ENCODE assay signal across 9 cellular contexts in genomic region chr19:47445937-47446402, GRCh38. TPM values are rescaled to one million over a fixed set of nuclear protein-coding genes. Genes with fewer than 3 reads are reported as not detected.
DNase-seq lines count a peak whose midpoint lies in the region; ATAC-seq and TF ChIP-seq lines count a peak whose summit lies in the region.
"Had no signal": no experiment of that assay in that cellular context is flagged by ENCODE, and none has a peak within 500 bp of the region (broad histone marks: within the 10 kb centered on the region; RNA-seq: fewer than 3 reads in every experiment).

No MANE protein-coding gene starts in this region.

- H3K27me3 ChIP-seq in Karpas-422 (ENCODE audit: low read length) = no peaks in the 10 kb centered on the region

- peak; percentile 83 for ATAC-seq in naive thymus-derived CD8-positive, alpha-beta T cell
- ATAC-seq in HG02588 (IDR thresholded peaks at IDR 0.05; ENCODE audit: unreplicated experiment) = no peak

- intact Hi-C loops in CD14-positive monocyte (cut with micrococcal nuclease) = no loop called here

- H3K9me3 Mint-ChIP-seq in CD14-positive monocyte (peaks cover 13 to 27% (median 22%) of the 10 kb centered on the region in 7 donors), brain (peaks cover 0 to 19% (median 6%) of the 10 kb centered on the region in 5 experiments)
- peaks cover 0 to 3% (median 0%) of the 10 kb centered on the region in 9 donors for H3K9me3 Mint-ChIP-seq in naive thymus-derived CD8-positive, alpha-beta T cell

- no peaks in the 10 kb centered on the region for H3K36me3 ChIP-seq in Karpas-422 (ENCODE audit: insufficient read depth, low read length)

- no peaks in the 10 kb centered on the region for H3K9me2 ChIP-seq in Karpas-422 (replicated peaks; ENCODE audit: insufficient read depth, low read length)

- H4K20me1 ChIP-seq in Karpas-422 (ENCODE audit: insufficient read depth, low read depth, low read length) = no peaks in the 10 kb centered on the region

- H3K4me2 ChIP-seq in Karpas-422 (ENCODE audit: low read depth, low read length, poor library complexity, severe bottlenecking) = peak overlapping the region; percentile 22

- H3K9me3 ChIP-seq in Karpas-422 (ENCODE audit: low read length) = no peaks in the 10 kb centered on the region

- no peak overlapping the region for H2AFZ ChIP-seq in Karpas-422 (ENCODE audit: low read length)

- peaks cover 5% of the 10 kb centered on the region for H3K4me1 ChIP-seq in Karpas-422 (ENCODE audit: low read length)

- H3K27ac Mint-ChIP-seq in CD14-positive monocyte = peak overlapping the region in 1 of 7 donors; percentile 43
- H3K27ac Mint-ChIP-seq in brain = peak overlapping the region in 1 of 5 experiments; percentile 19
- peak overlapping the region in 3 of 10 donors; percentile 71 to 89 (median 88) for H3K27ac Mint-ChIP-seq in naive thymus-derived CD8-positive, alpha-beta T cell

- no peak for TF ChIP-seq CTCF in CD14-positive monocyte (IDR thresholded peaks at IDR 0.05)
- TF ChIP-seq CTCF in brain (conservative IDR thresholded peaks at IDR 0.05) = no peak

- H3K9ac ChIP-seq in Karpas-422 (ENCODE audit: low read length) = peak overlapping the region; percentile 46; the same call in 1 of the 2 replicates

- H3K27me3 Mint-ChIP-seq in CD14-positive monocyte (ENCODE audit: low read depth in 3 of 3) (peaks cover 79 to 88% (median 85%) of the 10 kb centered on the region in 3 donors), brain (peaks cover 70% of the 10 kb centered on the region)
- peaks cover 20 to 72% (median 53%) of the 10 kb centered on the region in 5 donors for H3K27me3 Mint-ChIP-seq in naive thymus-derived CD8-positive, alpha-beta T cell

- H3K4me3 ChIP-seq in Karpas-422 (ENCODE audit: low read length) = no peak overlapping the region; the same call in 1 of the 2 replicates

- H3K4me1 Mint-ChIP-seq in CD14-positive monocyte (peaks cover 19% of the 10 kb centered on the region), brain (peaks cover 59% of the 10 kb centered on the region)
- H3K4me1 Mint-ChIP-seq in naive thymus-derived CD8-positive, alpha-beta T cell = peaks cover 39 to 64% (median 53%) of the 10 kb centered on the region in 4 donors

- H3K36me3 Mint-ChIP-seq in CD14-positive monocyte = peaks cover 6 to 12% of the 10 kb centered on the region in 2 donors
- peaks cover 10% of the 10 kb centered on the region for H3K36me3 Mint-ChIP-seq in brain
- H3K36me3 Mint-ChIP-seq in naive thymus-derived CD8-positive, alpha-beta T cell = no peaks in the 10 kb centered on the region

- no peak for DNase-seq in CD14-positive monocyte (ENCODE audit: low spot score)
- peak; percentile 75 for DNase-seq in Karpas-422
- peak; percentile 51 for DNase-seq in T-helper 9 cell
- peak; percentile 54 to 86 (median 76) for DNase-seq in naive thymus-derived CD8-positive, alpha-beta T cell
- peak; percentile 73 for DNase-seq in ureter (ENCODE audit: low spot score)
- DNase-seq in GM19240 (ENCODE audit: insufficient read length, low spot score) = no peak

- H3K4me3 Mint-ChIP-seq in CD14-positive monocyte = peak overlapping the region; percentile 34 to 88
- H3K4me3 Mint-ChIP-seq in brain = peak overlapping the region; percentile 41 to 84 (median 73)
- peak overlapping the region; percentile 55 to 91 (median 78) for H3K4me3 Mint-ChIP-seq in naive thymus-derived CD8-positive, alpha-beta T cell

- no peaks in the 10 kb centered on the region for H3K79me2 ChIP-seq in Karpas-422 (ENCODE audit: low read length)

- POLR2A ChIA-PET in naive thymus-derived CD8-positive, alpha-beta T cell (lab: Charles Lee) = interaction anchor here (0.5 to 2.0 kb wide), 7 partner anchors 9 to 299 kb away, joined by 3 to 7 read pairs (median 3); partner anchors contain the start of gene NOP53

- H3K27ac ChIP-seq in Karpas-422 (ENCODE audit: low read length) = no peak overlapping the region

RNA-seq across cellular contexts. Expression of gene SLC8A2, which starts 25.7 kb away (rescaled TPM):
- not detected for polyA plus RNA-seq in CD14-positive monocyte
- total RNA-seq in Karpas-422 (2014; rRNA removed; shearing (Covaris generic); ENCODE audit: low replicate concordance) = 0.22 TPM in 1 of 2 replicates, not detected in the other
- polyA plus RNA-seq in brain (ENCODE audit: insufficient read depth, low read depth, low replicate concordance) = 23.3 TPM
- total RNA-seq in naive thymus-derived CD8-positive, alpha-beta T cell = under 1 TPM in 1 of 2 experiments, not detected in 1; 0.42 TPM
- polyA plus RNA-seq in naive thymus-derived CD8-positive, alpha-beta T cell = under 1 TPM in 2 of 3 donors, not detected in 1; 0.02 to 0.12 TPM
- 2.7 TPM for total RNA-seq in ureter
- total RNA-seq: dermis microvascular lymphatic vessel endothelial cell had no signal

RNA-seq across cellular contexts. Expression of gene MEIS3, which starts 26.6 kb away (rescaled TPM):
- polyA plus RNA-seq in CD14-positive monocyte (not detected), brain (ENCODE audit: insufficient read depth, low read depth, low replicate concordance) (24.5 TPM)
- total RNA-seq in Karpas-422 (2014; rRNA removed; shearing (Covaris generic); ENCODE audit: low replicate concordance) = 3.3 and 11.2 TPM in 2 replicates
- not detected for total RNA-seq in naive thymus-derived CD8-positive, alpha-beta T cell
- not detected for polyA plus RNA-seq in naive thymus-derived CD8-positive, alpha-beta T cell
- 20.0 TPM for total RNA-seq in ureter

RNA-seq across cellular contexts. Expression of gene KPTN, which starts 38.0 kb away (rescaled TPM):
- 1 to 10 TPM; 9.5 to 9.7 TPM for polyA plus RNA-seq in CD14-positive monocyte
- total RNA-seq in Karpas-422 (2014; rRNA removed; shearing (Covaris generic); ENCODE audit: low replicate concordance) = 6.2 and 11.1 TPM in 2 replicates
- 28.1 TPM for polyA plus RNA-seq in brain (ENCODE audit: insufficient read depth, low read depth, low replicate concordance)
- 1 to 10 TPM; 5.4 to 7.1 TPM for total RNA-seq in naive thymus-derived CD8-positive, alpha-beta T cell
- 1 to 10 TPM; 5.8 to 8.0 (median 7.6) TPM for polyA plus RNA-seq in naive thymus-derived CD8-positive, alpha-beta T cell
- total RNA-seq in ureter = 13.9 TPM

Comparison
In these comparisons a context has a peak if more than half of its experiments do, and no peak if none do; other contexts are left out.
1. DNase-seq: peak in Karpas-422 (single experiment), T-helper 9 cell (single experiment), naive thymus-derived CD8-positive, alpha-beta T cell (10 of 10) and ureter (single experiment); none in CD14-positive monocyte (single experiment) and GM19240 (single experiment).
2. Peak in every context shown above with its lines, with median percentiles within 50 percentile points of each other: H3K4me3 Mint-ChIP-seq.